8 cellular contexts compared by ENCODE assay signal in the genomic region with DNA sequence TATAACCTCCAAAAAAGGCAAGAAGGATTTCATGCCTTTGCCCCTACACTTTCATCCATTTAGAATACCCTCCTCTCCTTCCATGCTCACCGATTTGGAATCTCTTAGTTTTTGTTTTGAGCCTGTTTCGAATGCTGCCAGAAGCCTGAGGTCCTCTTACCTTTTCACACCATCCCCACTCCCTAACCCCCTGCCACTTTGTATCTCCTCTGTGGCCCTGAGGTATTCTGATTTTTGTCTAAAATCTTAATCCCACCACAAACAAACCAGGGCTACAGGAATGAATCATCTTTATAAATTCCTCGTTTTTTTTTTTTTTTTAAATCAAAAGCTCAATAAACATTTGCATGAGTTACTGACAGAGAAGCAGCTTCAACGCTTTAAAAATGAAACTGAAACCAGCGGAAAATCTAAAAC. TPM values are rescaled to one million over a fixed set of nuclear protein-coding genes. Genes with fewer than 3 reads are reported as not detected.
DNase-seq lines count a peak whose midpoint lies in the region; ATAC-seq and TF ChIP-seq lines count a peak whose summit lies in the region.

No MANE protein-coding gene starts in this region.

- H3K36me3 ChIP-seq in GM23338 (ENCODE audit: insufficient read depth) (peaks cover 30% of the 10 kb centered on the region), OCI-LY7 (ENCODE audit: insufficient read depth, low read length) (peaks cover 34% of the 10 kb centered on the region), trophoblast cell (ENCODE audit: control insufficient read depth in 1 of 2, insufficient read depth in 2 of 2, low read length in 2 of 2) (peaks cover 3 to 19% of the 10 kb centered on the region in 2 experiments)

- peak overlapping the region; percentile 98 for H3K27ac Mint-ChIP-seq in GM23338

- peak overlapping the region; percentile 89 for H3K4me2 ChIP-seq in GM23338
- peak overlapping the region; percentile 93 for H3K4me2 ChIP-seq in OCI-LY7 (ENCODE audit: low read length)
- peak overlapping the region; percentile 75 for H3K4me2 ChIP-seq in trophoblast cell (ENCODE audit: low read length)

- POLR2A ChIA-PET in OCI-LY7 (lab: Charles Lee), result interaction anchor here (0.6 to 3.5 kb wide), 21 partner anchors 8 to 1119 kb away, joined by 3 to 36 read pairs (median 4); a partner anchor contains a TSS

- WGBS in trophoblast cell (ENCODE audit: extremely low coverage, insufficient coverage, insufficient read length), result no CpG with 5 or more reads among the region's 5 CpGs

- no peak for TF ChIP-seq POLR2A in GM18505 (IDR thresholded peaks at IDR 0.05; ENCODE audit: borderline replicate concordance, extremely low read depth, insufficient read depth, insufficient read length)

- no peak overlapping the region for H4K12ac ChIP-seq in trophoblast cell (ENCODE audit: low read depth, low read length)

- H3K4me3 ChIP-seq in GM23338 (peak overlapping the region; percentile 79), OCI-LY7 (ENCODE audit: low read depth, low read length, poor library complexity, severe bottlenecking) (peak overlapping the region; percentile 93), epithelial cell of proximal tubule (ENCODE audit: low read depth, low read length) (peak overlapping the region; percentile 85), trophoblast cell (ENCODE audit: low read depth, low read length) (no peak overlapping the region)

- H3K27ac ChIP-seq in GM23338 (ENCODE audit: low read depth) (peak overlapping the region; percentile 92), OCI-LY7 (ENCODE audit: low read depth, low read length, poor library complexity, severe bottlenecking) (peak overlapping the region; percentile 88), trophoblast cell (ENCODE audit: low read depth, low read length) (no peak overlapping the region)

- H3K4me1 ChIP-seq in GM23338 (ENCODE audit: insufficient read depth) (peaks cover 29% of the 10 kb centered on the region), OCI-LY7 (ENCODE audit: insufficient read depth, low read length, poor library complexity, severe bottlenecking) (peaks cover 34% of the 10 kb centered on the region), trophoblast cell (ENCODE audit: control insufficient read depth in 1 of 2, insufficient read depth in 2 of 2, low read length in 2 of 2) (peaks cover 0 to 3% of the 10 kb centered on the region in 2 experiments)

- peaks cover 31% of the 10 kb centered on the region for H3F3A ChIP-seq in GM23338 (replicated peaks; ENCODE audit: low read depth)

- intact Hi-C loops in OCI-LY7 (cut with micrococcal nuclease; ENCODE audit: unreplicated experiment), result loop anchor here (5.0 to 10.0 kb wide), 4 partner anchors 315 to 1142 kb away; a partner anchor contains a TSS

- H2BK5ac ChIP-seq in trophoblast cell (ENCODE audit: low read depth, low read length, poor library complexity), result no peak overlapping the region

- no peak overlapping the region for H3K18ac ChIP-seq in trophoblast cell (ENCODE audit: low read length)

- peaks cover 3% of the 10 kb centered on the region; the same call in 1 of the 3 replicates for H3K9me3 Mint-ChIP-seq in GM23338

- peaks cover 42% of the 10 kb centered on the region for H3K27me3 Mint-ChIP-seq in GM23338 (ENCODE audit: insufficient read depth, low read depth, poor library complexity)

- peaks cover 33% of the 10 kb centered on the region for H3K79me2 ChIP-seq in GM23338 (replicated peaks; ENCODE audit: insufficient read depth)
- peaks cover 35% of the 10 kb centered on the region for H3K79me2 ChIP-seq in OCI-LY7 (ENCODE audit: insufficient read depth, low read depth, low read length)
- peaks cover 9% of the 10 kb centered on the region for H3K79me2 ChIP-seq in trophoblast cell (ENCODE audit: control insufficient read depth, insufficient read depth, low read length, poor library complexity)

- H3K36me3 Mint-ChIP-seq in GM23338 (ENCODE audit: low read depth), result peaks cover 39% of the 10 kb centered on the region

- no TSS peak for BruUV-seq in OCI-LY7 (replicated peaks; lab: Mats Ljungman, UMichigan)

- no peak overlapping the region for H4K91ac ChIP-seq in trophoblast cell (ENCODE audit: low read depth, low read length)

- in situ Hi-C loops in GM13977 (cut with MboI; ENCODE audit: low pct_unique_long_range_greater_than_20kb, low sequenced_read_pairs, unreplicated experiment), result no loop called here

- no peak overlapping the region for H3K23ac ChIP-seq in trophoblast cell (ENCODE audit: low read length)

- H3K4me3 Mint-ChIP-seq in GM23338, result peak overlapping the region; percentile 99

- H3K79me1 ChIP-seq in trophoblast cell (ENCODE audit: low read length), result peaks cover 6% of the 10 kb centered on the region

- CTCF ChIA-PET in OCI-LY7 (lab: Charles Lee; ENCODE audit: unreplicated experiment), result interaction anchor here (1.0 kb wide), 1 partner anchor 14 kb away, joined by 3 read pairs; no protein-coding TSS in a partner anchor

- no peak overlapping the region for H3K4ac ChIP-seq in trophoblast cell (ENCODE audit: low read depth, low read length)

- H3K9me2 ChIP-seq in GM23338 (ENCODE audit: insufficient read depth), result no peaks in the 10 kb centered on the region
- H3K9me2 ChIP-seq in OCI-LY7 (ENCODE audit: insufficient read depth, low read length), result no peaks in the 10 kb centered on the region

- peak; percentile 8 for ATAC-seq in GM18505 (IDR thresholded peaks at IDR 0.05; ENCODE audit: unreplicated experiment)
- peak; percentile 6 for ATAC-seq in GM23338

- H3K14ac ChIP-seq in trophoblast cell (ENCODE audit: low read length), result no peak overlapping the region

- peak; percentile 20 for DNase-seq in GM23338 (ENCODE audit: low spot score)
- DNase-seq in OCI-LY7 (ENCODE audit: low spot score), result no peak
- no peak for DNase-seq in epithelial cell of proximal tubule (ENCODE audit: low read depth)
- DNase-seq in trophoblast cell, result no peak
- DNase-seq in GM13977 (ENCODE audit: low spot score), result no peak
- DNase-seq in NCI-H1105 treated with DMSO at 0.1 percent for 48 hours (lab: John Stamatoyannopoulos, UW), result no peak
- DNase-seq in Ammon's horn (ENCODE audit: low spot score), result no peak

- H2AFZ ChIP-seq in GM23338 (peak overlapping the region; percentile 89), OCI-LY7 (ENCODE audit: low read length) (peak overlapping the region; percentile 86), trophoblast cell (ENCODE audit: insufficient read depth, low read length, poor library complexity) (no peak overlapping the region)

- no peak overlapping the region for H2AK5ac ChIP-seq in trophoblast cell (ENCODE audit: low read length)

- TF ChIP-seq CTCF in GM23338 (conservative IDR thresholded peaks at IDR 0.05; ENCODE audit: low read depth in 2 of 2), result no peak
- no peak for TF ChIP-seq CTCF in OCI-LY7 (conservative IDR thresholded peaks at IDR 0.05; ENCODE audit: low read length)
- TF ChIP-seq CTCF in epithelial cell of proximal tubule (conservative IDR thresholded peaks at IDR 0.05; ENCODE audit: low read depth, low read length), result no peak
- no peak for TF ChIP-seq CTCF in GM13977 (IDR thresholded peaks at IDR 0.05; ENCODE audit: extremely low read depth, insufficient read depth, missing control alignments)

- no peak overlapping the region for H2BK120ac ChIP-seq in trophoblast cell (ENCODE audit: insufficient read depth, low read length, poor library complexity)

- no peak overlapping the region for H3K9ac ChIP-seq in trophoblast cell (ENCODE audit: low read length)

- no peak overlapping the region for H4K8ac ChIP-seq in trophoblast cell (ENCODE audit: low read depth, low read length)

- H3K27me3 ChIP-seq in GM23338 (ENCODE audit: insufficient read depth) (no peaks in the 10 kb centered on the region), trophoblast cell (ENCODE audit: insufficient read depth, low read length) (no peaks in the 10 kb centered on the region)

- peaks cover 22% of the 10 kb centered on the region for H4K20me1 ChIP-seq in GM23338 (replicated peaks; ENCODE audit: insufficient read depth)
- peaks cover 30% of the 10 kb centered on the region for H4K20me1 ChIP-seq in OCI-LY7 (ENCODE audit: insufficient read depth, low read length)

- H3K4me1 Mint-ChIP-seq in GM23338, result peaks cover 24% of the 10 kb centered on the region

- H2BK12ac ChIP-seq in trophoblast cell (ENCODE audit: low read length), result no peak overlapping the region

- H3K9me3 ChIP-seq in OCI-LY7 (ENCODE audit: low read length), result no peaks in the 10 kb centered on the region
- no peaks in the 10 kb centered on the region for H3K9me3 ChIP-seq in trophoblast cell (ENCODE audit: insufficient read depth, low read depth, low read length)

TF ChIP-seq in GM23338, 12 proteins besides CTCF, POLR2A, EP300 and RAD21 (continues in another document):
- TF ChIP-seq EZH2 (IDR thresholded peaks at IDR 0.05; ENCODE audit: low read depth, unreplicated experiment), result no peak
- no peak for TF ChIP-seq CREB1 (CRISPR knock-in tag; IDR thresholded peaks at IDR 0.05; ENCODE audit: low read depth)

RNA-seq across cellular contexts. Expression of a gene that starts 1.6 kb away (rescaled TPM):
- 1,103 and 1,363 TPM in 2 replicates for total RNA-seq in GM23338 (2014; rRNA removed; shearing (Covaris generic))
- 1,209 and 1,220 TPM in 2 replicates for polyA plus RNA-seq in GM23338 (2016; fragmentation: Nextera tagmentation; extraction: Ambion mirVana)
- total RNA-seq in OCI-LY7 (2014; rRNA removed; shearing (Covaris generic)), result 2,324 and 2,945 TPM in 2 replicates
- 1,739 and 1,804 TPM in 2 replicates for total RNA-seq in OCI-LY7 (2022)
- total RNA-seq in epithelial cell of proximal tubule, result 2,462 and 2,776 TPM in 2 replicates
- 1,953 and 2,069 TPM in 2 replicates for polyA plus RNA-seq in trophoblast cell (2013)

RNA-seq across cellular contexts. Expression of a gene that starts 14.3 kb away (rescaled TPM):
- total RNA-seq in GM23338 (2014; rRNA removed; shearing (Covaris generic)), result 37.4 and 38.8 TPM in 2 replicates
- 22.0 and 26.4 TPM in 2 replicates for polyA plus RNA-seq in GM23338 (2016; fragmentation: Nextera tagmentation; extraction: Ambion mirVana)
- 5.0 and 6.0 TPM in 2 replicates for total RNA-seq in OCI-LY7 (2014; rRNA removed; shearing (Covaris generic))
- total RNA-seq in OCI-LY7 (2022) (5.8 and 7.5 TPM in 2 replicates), epithelial cell of proximal tubule (3.4 and 5.4 TPM in 2 replicates)
- polyA plus RNA-seq in trophoblast cell (2013), result 10.2 and 10.4 TPM in 2 replicates

RNA-seq across cellular contexts. Expression of a gene that starts 55.1 kb away (rescaled TPM):
- not detected in 2 replicates for total RNA-seq in GM23338 (2014; rRNA removed; shearing (Covaris generic))
- not detected in 2 replicates for polyA plus RNA-seq in GM23338 (2016; fragmentation: Nextera tagmentation; extraction: Ambion mirVana)
- total RNA-seq in OCI-LY7 (2014; rRNA removed; shearing (Covaris generic)), result 22.7 and 25.5 TPM in 2 replicates
- 28.9 and 31.4 TPM in 2 replicates for total RNA-seq in OCI-LY7 (2022)
- 0.29 and 1.7 TPM in 2 replicates for total RNA-seq in epithelial cell of proximal tubule
- 0.08 and 0.11 TPM in 2 replicates for polyA plus RNA-seq in trophoblast cell (2013)
